ENCODE assay signal across 14 cellular contexts in the genomic region with DNA sequence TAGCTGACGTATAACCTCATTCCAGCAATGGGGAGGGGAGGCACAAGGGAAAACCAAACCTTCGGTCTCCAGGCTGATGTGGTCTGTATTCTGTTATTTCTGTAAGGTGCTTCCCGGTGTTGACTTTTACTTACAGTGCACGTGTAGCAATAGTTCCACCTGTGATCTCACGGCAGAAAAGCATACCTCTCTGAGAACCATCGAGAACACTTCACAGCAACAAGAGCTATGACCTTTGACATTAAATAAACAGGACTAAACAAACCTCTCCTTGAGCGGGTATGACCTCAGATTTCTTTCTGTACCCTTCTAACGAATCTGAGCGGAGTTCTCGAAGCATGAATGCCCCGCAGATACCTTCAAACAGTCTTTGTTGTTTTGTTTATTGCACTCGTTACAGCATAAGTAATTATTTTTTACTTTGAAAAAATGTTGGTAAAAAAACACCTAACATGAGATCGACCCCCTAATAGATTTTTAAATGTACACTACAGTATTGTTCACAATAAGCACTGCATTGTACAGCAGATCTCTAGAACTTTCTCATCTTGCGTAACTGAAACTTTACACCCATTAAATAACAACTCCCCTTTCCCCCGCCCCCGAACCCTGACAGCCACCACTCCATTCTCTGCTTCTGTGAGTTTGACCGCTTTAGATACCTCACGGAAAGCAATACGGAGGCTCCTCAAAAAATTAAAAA.
A peak's percentile ranks its signal among the peaks of the same experiment; 100 is the strongest.
DNase-seq lines count a peak whose midpoint lies in the region; ATAC-seq and TF ChIP-seq lines count a peak whose summit lies in the region.
"Had no signal": no experiment of that assay in that cellular context is flagged by ENCODE, and none has a peak within 500 bp of the region (broad histone marks: within the 10 kb centered on the region; RNA-seq: fewer than 3 reads in every experiment).

No MANE protein-coding gene starts in this region.

- no peak overlapping the region for H3K4me3 ChIP-seq in CD4-positive, CD25-positive, alpha-beta regulatory T cell (ENCODE audit: low read depth, low read length)
- H3K4me3 ChIP-seq in Caco-2 (ENCODE audit: low read depth, low read length), result 0 out of 2 replicates have a peak overlapping the region, but pooled peaks have one; percentile 8
- H3K4me3 ChIP-seq in mesenchymal stem cell (ENCODE audit: insufficient read depth in 1 of 2, low read depth in 1 of 2, low read length in 2 of 2), result no peak overlapping the region
- H3K4me3 ChIP-seq in stomach, result no peak overlapping the region
- H3K4me3 ChIP-seq: PC-9 had no signal

- H3K4me3 Mint-ChIP-seq in CD4-positive, CD25-positive, alpha-beta regulatory T cell, result no peak overlapping the region
- H3K4me3 Mint-ChIP-seq in Caco-2 (ENCODE audit: unreplicated experiment), result peak overlapping the region; percentile 61
- H3K4me3 Mint-ChIP-seq in activated CD4-positive, alpha-beta memory T cell treated with anti-CD3 and anti-CD28 coated beads, Interleukin-2, amount 10 ng/mL, durations not matched to agents 7 days and 5 days, result peak overlapping the region; percentile 21
- H3K4me3 Mint-ChIP-seq: B cell, H9 had no signal

- H3K27ac ChIP-seq in CD4-positive, CD25-positive, alpha-beta regulatory T cell (ENCODE audit: insufficient read depth, low read length, poor library complexity, severe bottlenecking), result no peak overlapping the region
- H3K27ac ChIP-seq in mesenchymal stem cell (ENCODE audit: low read length, poor library complexity, severe bottlenecking), result no peak overlapping the region
- no peak overlapping the region for H3K27ac ChIP-seq in stomach
- H3K27ac ChIP-seq: PC-9 had no signal

- H3K9ac ChIP-seq in mesenchymal stem cell (ENCODE audit: low read length), result no peak overlapping the region

- H3K4ac ChIP-seq in mesenchymal stem cell (ENCODE audit: low read depth in 1 of 2, low read length in 2 of 2), result no peak overlapping the region

- H2BK5ac ChIP-seq in mesenchymal stem cell (ENCODE audit: low read depth, low read length, poor library complexity, severe bottlenecking), result no peak overlapping the region

- no peak overlapping the region for H3K14ac ChIP-seq in mesenchymal stem cell (ENCODE audit: low read length in 2 of 2)

- ATAC-seq in CD4-positive, CD25-positive, alpha-beta regulatory T cell (ENCODE audit: low read depth in 2 of 2), result no peak

- TF ChIP-seq EP300 in stomach (IDR thresholded peaks at IDR 0.05), result no peak

- CTCF ChIA-PET in Caco-2 (lab: Charles Lee), result no interaction called here
- CTCF ChIA-PET in activated CD4-positive, alpha-beta memory T cell treated with anti-CD3 and anti-CD28 coated beads, Interleukin-2, amount 10 ng/mL, durations not matched to agents 7 days and 5 days (lab: Charles Lee), result interaction anchor here (1.2 kb wide), 1 partner anchor 62 kb away, joined by 4 read pairs; no protein-coding TSS in a partner anchor

- H3K23ac ChIP-seq in mesenchymal stem cell (ENCODE audit: low read length in 2 of 2), result no peak overlapping the region

- no peak overlapping the region for H2BK12ac ChIP-seq in mesenchymal stem cell (ENCODE audit: low read length in 2 of 2)

- DNase-seq in CD4-positive, CD25-positive, alpha-beta regulatory T cell, result no peak
- DNase-seq in Caco-2 (peak; percentile 52 to 56), mesenchymal stem cell (no peak), NCI-H524 (lab: John Stamatoyannopoulos, UW) (no peak), stomach (no peak), islet precursor cell (no peak)
- no peak for DNase-seq in activated CD4-positive, alpha-beta memory T cell treated with anti-CD3 and anti-CD28 coated beads, Interleukin-2, amount 10 ng/mL, durations not matched to agents 7 days and 5 days
- DNase-seq: ACHN, DMS 273 treated with DMSO at 0.1 percent for 48 hours, H9, NCI-H1694, NCI-H345, PC-9 had no signal

- intact Hi-C loops in Caco-2 (cut with micrococcal nuclease; ENCODE audit: unreplicated experiment), result loop anchor here (1.0 to 5.0 kb wide), 3 partner anchors 11 to 284 kb away; partner anchors contain the start of gene GATA3
- intact Hi-C loops in stomach (cut with DNase I; ENCODE audit: low total_unique reads), result no loop called here

- H2BK15ac ChIP-seq in mesenchymal stem cell (ENCODE audit: low read depth, poor library complexity, severe bottlenecking), result no peak overlapping the region

- no peak for TF ChIP-seq POLR2A in stomach (IDR thresholded peaks at IDR 0.05)

- H3K36me3 Mint-ChIP-seq in CD4-positive, CD25-positive, alpha-beta regulatory T cell, result no peaks in the 10 kb centered on the region
- H3K36me3 Mint-ChIP-seq in Caco-2 (ENCODE audit: insufficient read depth, unreplicated experiment), result no peaks in the 10 kb centered on the region
- H3K36me3 Mint-ChIP-seq in activated CD4-positive, alpha-beta memory T cell treated with anti-CD3 and anti-CD28 coated beads, Interleukin-2, amount 10 ng/mL, durations not matched to agents 7 days and 5 days (ENCODE audit: low read depth), result peaks cover 25% of the 10 kb centered on the region

- H3K27me3 Mint-ChIP-seq in CD4-positive, CD25-positive, alpha-beta regulatory T cell, result no peaks in the 10 kb centered on the region
- H3K27me3 Mint-ChIP-seq in Caco-2 (ENCODE audit: insufficient read depth, unreplicated experiment), result no peaks in the 10 kb centered on the region
- H3K27me3 Mint-ChIP-seq in activated CD4-positive, alpha-beta memory T cell treated with anti-CD3 and anti-CD28 coated beads, Interleukin-2, amount 10 ng/mL, durations not matched to agents 7 days and 5 days, result no peaks in the 10 kb centered on the region

- H3K27ac Mint-ChIP-seq in CD4-positive, CD25-positive, alpha-beta regulatory T cell, result peak overlapping the region in 2 of 3 donors; percentile 36 to 79
- peak overlapping the region; percentile 55 for H3K27ac Mint-ChIP-seq in Caco-2 (ENCODE audit: unreplicated experiment)
- peak overlapping the region; percentile 17 for H3K27ac Mint-ChIP-seq in activated CD4-positive, alpha-beta memory T cell treated with anti-CD3 and anti-CD28 coated beads, Interleukin-2, amount 10 ng/mL, durations not matched to agents 7 days and 5 days
- H3K27ac Mint-ChIP-seq: B cell, H9 had no signal

- no peak overlapping the region for H4K8ac ChIP-seq in mesenchymal stem cell (ENCODE audit: low read length)

- peaks cover 6 to 25% (median 14%) of the 10 kb centered on the region in 4 donors for H3K4me1 Mint-ChIP-seq in CD4-positive, CD25-positive, alpha-beta regulatory T cell
- peaks cover 14% of the 10 kb centered on the region for H3K4me1 Mint-ChIP-seq in Caco-2 (ENCODE audit: low read depth, unreplicated experiment)
- peaks cover 68% of the 10 kb centered on the region for H3K4me1 Mint-ChIP-seq in activated CD4-positive, alpha-beta memory T cell treated with anti-CD3 and anti-CD28 coated beads, Interleukin-2, amount 10 ng/mL, durations not matched to agents 7 days and 5 days

- no peak overlapping the region for H2BK120ac ChIP-seq in mesenchymal stem cell (ENCODE audit: low read depth, low read length)

- TF ChIP-seq CTCF in Caco-2 (IDR thresholded peaks at IDR 0.05; ENCODE audit: insufficient read depth in 1 of 2, low read depth in 1 of 2, low read length in 1 of 2, severe bottlenecking in 1 of 2, unreplicated experiment in 1 of 2) (no peak), stomach (IDR thresholded peaks at IDR 0.05) (no peak)

- H3K4me2 ChIP-seq in mesenchymal stem cell (ENCODE audit: low read length, poor library complexity, severe bottlenecking), result no peak overlapping the region
- H3K4me2 ChIP-seq: PC-9 had no signal

- no peak overlapping the region for H2AK5ac ChIP-seq in mesenchymal stem cell (ENCODE audit: low read length, severe bottlenecking)

- no peaks in the 10 kb centered on the region for H3K27me3 ChIP-seq in CD4-positive, CD25-positive, alpha-beta regulatory T cell (ENCODE audit: control insufficient read depth, insufficient read depth, low read length)
- H3K27me3 ChIP-seq in Caco-2 (replicated peaks; ENCODE audit: control insufficient read depth, insufficient read depth, low read length), result no peaks in the 10 kb centered on the region
- H3K27me3 ChIP-seq in mesenchymal stem cell (ENCODE audit: control insufficient read depth in 1 of 2, insufficient read depth in 1 of 2, low read length in 2 of 2), result peaks cover 3 to 8% of the 10 kb centered on the region in 2 experiments
- H3K27me3 ChIP-seq in stomach, result peaks cover 0 to 23% (median 11%) of the 10 kb centered on the region in 3 donors

- BruUV-seq in Caco-2 (replicated peaks; lab: Mats Ljungman, UMichigan), result no TSS peak

- H3K18ac ChIP-seq in mesenchymal stem cell (ENCODE audit: low read depth in 1 of 2, low read length in 2 of 2), result no peak overlapping the region

- WGBS in mesenchymal stem cell, result 71% methylated on average over 17 of the region's 19 CpGs
- 25 to 48% (median 36%) methylated on average over 19 of the region's 19 CpGs for WGBS in stomach, 5 donors

- H4K91ac ChIP-seq in mesenchymal stem cell (ENCODE audit: low read length), result no peak overlapping the region

- peak overlapping the region; percentile 23 for H2AFZ ChIP-seq in mesenchymal stem cell (ENCODE audit: low read depth, low read length)
- H2AFZ ChIP-seq: PC-9 had no signal

- H3K36me3 ChIP-seq in CD4-positive, CD25-positive, alpha-beta regulatory T cell (ENCODE audit: control insufficient read depth, insufficient read depth, low read length), result no peaks in the 10 kb centered on the region
- H3K36me3 ChIP-seq in Caco-2 (ENCODE audit: control insufficient read depth, insufficient read depth, low read length) (no peaks in the 10 kb centered on the region), mesenchymal stem cell (ENCODE audit: control insufficient read depth in 1 of 2, insufficient read depth in 2 of 2, low read depth in 1 of 2, low read length in 2 of 2) (no peaks in the 10 kb centered on the region), stomach (no peaks in the 10 kb centered on the region)

- POLR2A ChIA-PET in Caco-2 (lab: Charles Lee), result interaction anchor here (0.5 kb wide), 1 partner anchor 548 kb away, joined by 3 read pairs; no protein-coding TSS in a partner anchor
- POLR2A ChIA-PET in activated CD4-positive, alpha-beta memory T cell treated with anti-CD3 and anti-CD28 coated beads, Interleukin-2, amount 10 ng/mL, durations not matched to agents 7 days and 5 days (lab: Charles Lee), result no interaction called here

- H3K9me3 Mint-ChIP-seq in CD4-positive, CD25-positive, alpha-beta regulatory T cell, result peaks cover 0 to 5% (median 0%) of the 10 kb centered on the region in 7 donors
- peaks cover 15% of the 10 kb centered on the region for H3K9me3 Mint-ChIP-seq in Caco-2 (ENCODE audit: unreplicated experiment)
- H3K9me3 Mint-ChIP-seq in activated CD4-positive, alpha-beta memory T cell treated with anti-CD3 and anti-CD28 coated beads, Interleukin-2, amount 10 ng/mL, durations not matched to agents 7 days and 5 days, result peaks cover 17% of the 10 kb centered on the region
- H3K9me3 Mint-ChIP-seq: H9 had no signal

- no peaks in the 10 kb centered on the region for H3K9me3 ChIP-seq in CD4-positive, CD25-positive, alpha-beta regulatory T cell (ENCODE audit: control insufficient read depth in 2 of 2, low read length in 2 of 2)
- no peaks in the 10 kb centered on the region for H3K9me3 ChIP-seq in Caco-2
- no peaks in the 10 kb centered on the region for H3K9me3 ChIP-seq in mesenchymal stem cell (ENCODE audit: control insufficient read depth, low read length)
- H3K9me3 ChIP-seq in stomach, result no peaks in the 10 kb centered on the region

- H3K4me1 ChIP-seq in CD4-positive, CD25-positive, alpha-beta regulatory T cell (ENCODE audit: control insufficient read depth, insufficient read depth, low read length, poor library complexity, severe bottlenecking), result peaks cover 14% of the 10 kb centered on the region
- peaks cover 8% of the 10 kb centered on the region; the same call in 1 of the 2 replicates for H3K4me1 ChIP-seq in Caco-2
- peaks cover 4% of the 10 kb centered on the region for H3K4me1 ChIP-seq in mesenchymal stem cell (ENCODE audit: control insufficient read depth, insufficient read depth, low read depth, low read length)
- peaks cover 0 to 22% (median 6%) of the 10 kb centered on the region in 4 donors for H3K4me1 ChIP-seq in stomach

- H3K79me1 ChIP-seq in mesenchymal stem cell (replicated peaks; ENCODE audit: low read length, poor library complexity, severe bottlenecking), result no peaks in the 10 kb centered on the region

Comparison
In these comparisons a context has a peak if more than half of its experiments do, and no peak if none do; other contexts are left out.
1. DNase-seq: peak in Caco-2 (2 of 2); none in CD4-positive, CD25-positive, alpha-beta regulatory T cell (0 of 3), activated CD4-positive, alpha-beta memory T cell treated with anti-CD3 and anti-CD28 coated beads, Interleukin-2, amount 10 ng/mL, durations not matched to agents 7 days and 5 days (single experiment), mesenchymal stem cell (single experiment), NCI-H524 (0 of 2), stomach (single experiment) and islet precursor cell (single experiment).
2. H3K4me3 Mint-ChIP-seq: peak in Caco-2 (single experiment) and activated CD4-positive, alpha-beta memory T cell treated with anti-CD3 and anti-CD28 coated beads, Interleukin-2, amount 10 ng/mL, durations not matched to agents 7 days and 5 days (single experiment); none in CD4-positive, CD25-positive, alpha-beta regulatory T cell (0 of 4).
3. Peak in every context shown above with its lines, with median percentiles within 50 percentile points of each other: H3K27ac Mint-ChIP-seq.